18 cellular contexts compared by ENCODE assay signal in genomic region chr11:11069741-11070550, GRCh38.
DNase-seq lines count a peak whose midpoint lies in the region; ATAC-seq and TF ChIP-seq lines count a peak whose summit lies in the region.
"Had no signal": no experiment of that assay in that cellular context is flagged by ENCODE, and none has a peak within 500 bp of the region (broad histone marks: within the 10 kb centered on the region; RNA-seq: fewer than 3 reads in every experiment).

No MANE protein-coding gene starts in this region.

- intact Hi-C loops in PC-3 (cut with micrococcal nuclease) = no loop called here

- H3F3A ChIP-seq in PC-3 (ENCODE audit: low read length, unreplicated experiment) = no peaks in the 10 kb centered on the region

- H3K9me2 ChIP-seq in PC-3 (replicated peaks; ENCODE audit: low read length) = no peaks in the 10 kb centered on the region

- peaks cover 17% of the 10 kb centered on the region for H3K4me1 Mint-ChIP-seq in neural crest cell
- H3K4me1 Mint-ChIP-seq: IgD-negative memory B cell had no signal

- no peak overlapping the region for H2AFZ ChIP-seq in PC-3 (ENCODE audit: low read length)

- no peak overlapping the region for H3K4me2 ChIP-seq in PC-3 (ENCODE audit: low read length)

- no peaks in the 10 kb centered on the region for H3K79me2 ChIP-seq in PC-3 (ENCODE audit: low read length)

- H3K4me1 ChIP-seq in PC-3 (ENCODE audit: insufficient read depth, low read length) = peaks cover 5% of the 10 kb centered on the region; the same call in 1 of the 2 replicates

- no peak for ATAC-seq in PC-3

- in situ Hi-C loops in KBM-7 (cut with MboI; ENCODE audit: low pct_unique_long_range_greater_than_20kb, low sequenced_read_pairs) = no loop called here

- H3K4me3 ChIP-seq in AG10803 (ENCODE audit: low read length) (no peak overlapping the region), PC-3 (ENCODE audit: low read length) (no peak overlapping the region)

- H3K27ac ChIP-seq in PC-3 (ENCODE audit: low read length) = no peak overlapping the region
- H3K27ac ChIP-seq: HL-60, RWPE1 had no signal

- POLR2A ChIA-PET in PC-3 (lab: Charles Lee; ENCODE audit: unreplicated experiment) = interaction anchor here (0.7 kb wide), 1 partner anchor 60 kb away, joined by 3 read pairs; no protein-coding TSS in a partner anchor

- H3K27me3 Mint-ChIP-seq in neural crest cell (ENCODE audit: low read depth) = no peaks in the 10 kb centered on the region
- H3K27me3 Mint-ChIP-seq: CD4-positive, alpha-beta T cell; IgD-negative memory B cell had no signal

- H3K27ac Mint-ChIP-seq in neural crest cell (ENCODE audit: unreplicated experiment) = peak overlapping the region; percentile 60
- H3K27ac Mint-ChIP-seq: CD4-positive, alpha-beta T cell had no signal

- H3K9me3 ChIP-seq in PC-3 (ENCODE audit: low read length) = no peaks in the 10 kb centered on the region

- no peaks in the 10 kb centered on the region for H3K36me3 ChIP-seq in PC-3 (ENCODE audit: low read depth, low read length)

- H3K9me3 Mint-ChIP-seq in neural crest cell = no peaks in the 10 kb centered on the region
- H3K9me3 Mint-ChIP-seq: CD4-positive, alpha-beta T cell had no signal

- no peaks in the 10 kb centered on the region for H3K36me3 Mint-ChIP-seq in neural crest cell (ENCODE audit: low read depth)
- H3K36me3 Mint-ChIP-seq: IgD-negative memory B cell had no signal

- CTCF ChIA-PET in PC-3 (lab: Charles Lee) = no interaction called here

- BruUV-seq in PC-3 (replicated peaks; lab: Mats Ljungman, UMichigan) = no TSS peak

- H3K27me3 ChIP-seq in PC-3 (ENCODE audit: low read length) = peaks cover 5% of the 10 kb centered on the region; the same call in 1 of the 2 replicates

- H3K4me3 Mint-ChIP-seq in neural crest cell = no peak overlapping the region
- H3K4me3 Mint-ChIP-seq: CD4-positive, alpha-beta T cell; IgD-negative memory B cell had no signal

- H3K9ac ChIP-seq in PC-3 (ENCODE audit: low read length) = no peak overlapping the region

- DNase-seq in AG10803 (ENCODE audit: low read depth) (peak; percentile 12), KBM-7 (peak; percentile 63), fibroblast of the conjunctiva (ENCODE audit: low read depth) (peak; percentile 9), neural crest cell (ENCODE audit: low read depth, low spot score) (no peak), PC-3 (no peak), activated gamma-delta T cell (lab: John Stamatoyannopoulos, UW) (no peak), NCI-H345 (lab: John Stamatoyannopoulos, UW) (no peak)
- DNase-seq: AML-193; Calu3; CD4-positive, alpha-beta T cell; DMS53; HCEC 1CT; NCI-H2029 treated with DMSO at 0.1 percent for 48 hours; NCI-H2227 treated with DMSO at 0.1 percent for 48 hours; NCI-H69 had no signal

- no peak for TF ChIP-seq CTCF in AG10803 (conservative IDR thresholded peaks at IDR 0.05; ENCODE audit: low read length)
- TF ChIP-seq CTCF in neural crest cell (conservative IDR thresholded peaks at IDR 0.05) = no peak
- no peak for TF ChIP-seq CTCF in PC-3 (conservative IDR thresholded peaks at IDR 0.05; ENCODE audit: low read depth, low read length)

- no peaks in the 10 kb centered on the region for H4K20me1 ChIP-seq in PC-3 (ENCODE audit: low read length)

Comparison
In these comparisons a context has a peak if more than half of its experiments do, and no peak if none do; other contexts are left out.
1. DNase-seq: peak in AG10803 (single experiment), KBM-7 (single experiment) and fibroblast of the conjunctiva (single experiment); none in neural crest cell (single experiment), PC-3 (single experiment), activated gamma-delta T cell (single experiment) and NCI-H345 (single experiment).